11 cellular contexts compared by ENCODE assay signal in the genomic region with DNA sequence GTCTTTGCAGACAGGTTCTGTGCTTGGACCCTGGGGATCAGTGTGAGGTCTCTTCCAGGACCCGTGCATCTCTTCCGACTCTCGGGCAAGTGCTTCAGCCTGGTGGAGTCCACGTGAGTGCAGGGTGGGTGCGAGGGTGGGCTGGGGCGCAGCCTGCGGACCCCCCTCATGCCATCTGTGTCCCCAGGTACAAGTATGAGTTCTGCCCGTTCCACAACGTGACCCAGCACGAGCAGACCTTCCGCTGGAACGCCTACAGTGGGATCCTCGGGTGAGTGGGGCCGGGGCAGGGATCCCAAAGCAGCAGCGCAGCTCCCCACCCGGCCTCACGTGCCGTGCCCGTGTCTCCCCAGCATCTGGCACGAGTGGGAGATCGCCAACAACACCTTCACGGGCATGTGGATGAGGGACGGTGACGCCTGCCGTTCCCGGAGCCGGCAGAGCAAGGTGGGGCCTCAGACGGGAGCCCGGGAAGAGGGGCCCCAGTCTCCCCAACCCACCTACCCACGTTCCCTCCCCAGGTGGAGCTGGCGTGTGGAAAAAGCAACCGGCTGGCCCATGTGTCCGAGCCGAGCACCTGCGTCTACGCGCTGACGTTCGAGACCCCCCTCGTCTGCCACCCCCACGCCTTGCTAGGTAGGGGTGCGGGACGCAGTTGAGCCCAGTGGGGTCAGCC.
"Had no signal": no experiment of that assay in that cellular context is flagged by ENCODE, and none has a peak within 500 bp of the region (broad histone marks: within the 10 kb centered on the region; RNA-seq: fewer than 3 reads in every experiment).

No MANE protein-coding gene starts in this region.

- H3K9me3 ChIP-seq: left lung, transverse colon had no signal

- H3K27me3 ChIP-seq: left lung, transverse colon had no signal

- DNase-seq: activated CD4-positive, alpha-beta T cell treated with anti-CD3 and anti-CD28 coated beads, Interleukin-2, amount 50 U/mL, for 1 hour; activated CD4-positive, CD25-positive, alpha-beta regulatory T cell; activated effector memory CD4-positive, alpha-beta T cell treated with Interleukin-2 at 50 U/mL for 16 hours; activated T-cell treated with anti-CD3 and anti-CD28 coated beads, Interleukin-2, amount 50 U/mL, for 1 hour; glutamatergic neuron; nephron progenitor cell; T-helper 17 cell; transverse colon had no signal

- H3K4me3 ChIP-seq: left lung, transverse colon had no signal

- H3K27ac ChIP-seq: left lung, transverse colon had no signal

- ATAC-seq: esophagus mucosa; left lung; stimulated activated effector memory CD8-positive, alpha-beta T cell treated with anti-CD3 and anti-CD28 coated beads, Interleukin-12 subunit alpha, Interleukin-12 subunit beta, amount 100 ng/mL, for 72 hours; T-helper 17 cell had no signal

- H3K4me1 ChIP-seq: left lung, transverse colon had no signal
